Comparison of ENCODE assay signal across 11 cellular contexts in genomic region chr10:57741751-57742150, GRCh38.
"Had no signal": no experiment of that assay in that cellular context is flagged by ENCODE, and none has a peak within 500 bp of the region (broad histone marks: within the 10 kb centered on the region; RNA-seq: fewer than 3 reads in every experiment).

No MANE protein-coding gene starts in this region.

- H3K27ac Mint-ChIP-seq: HFFc6, IgD-negative memory B cell had no signal

- H3K4me2 ChIP-seq: KMS-11 had no signal

- H3K36me3 Mint-ChIP-seq: IgD-negative memory B cell had no signal

- DNase-seq: GOT3, H7, HFFc6, Karpas-422, KBM-7 had no signal

- H3K9me3 Mint-ChIP-seq: HFFc6, IgD-negative memory B cell had no signal

- H3K27ac ChIP-seq: HL-60, KMS-11 had no signal

- H3K4me1 Mint-ChIP-seq: IgD-negative memory B cell had no signal

- ATAC-seq: HCT116, HepG2 had no signal

- H3K36me3 ChIP-seq: HAP-1 had no signal

- H3K27me3 Mint-ChIP-seq: IgD-negative memory B cell had no signal

- H3K4me3 ChIP-seq: HAP-1 had no signal

- H3K4me3 Mint-ChIP-seq: HFFc6, IgD-negative memory B cell had no signal
